In genomic region chr2:80869858-80870438, GRCh38 we compare ENCODE assay signal across 26 cellular contexts.
"Had no signal": no experiment of that assay in that cellular context is flagged by ENCODE, and none has a peak within 500 bp of the region (broad histone marks: within the 10 kb centered on the region; RNA-seq: fewer than 3 reads in every experiment).

No MANE protein-coding gene starts in this region.

- H3K9me3 ChIP-seq: adrenal gland, breast epithelium had no signal

- H3K27ac ChIP-seq: adrenal gland, breast epithelium, KMS-11, SK-N-MC, VCaP had no signal

- H3K4me3 ChIP-seq: adrenal gland, breast epithelium, SK-N-MC had no signal

- H3K27me3 ChIP-seq: adrenal gland, breast epithelium had no signal

- H3K9ac ChIP-seq: KMS-11 had no signal

- H3K4me1 Mint-ChIP-seq: activated CD4-positive, alpha-beta memory T cell treated with anti-CD3 and anti-CD28 coated beads, Interleukin-2, amount 10 ng/mL, durations not matched to agents 7 days and 5 days; activated CD4-positive, alpha-beta T cell treated with anti-CD3 and anti-CD28 coated beads, Interleukin-2, amount 10 ng/mL, durations not matched to agents 7 days and 5 days; activated naive CD4-positive, alpha-beta T cell treated with anti-CD3 and anti-CD28 coated beads, Interleukin-2, amount 10 ng/mL, durations not matched to agents 7 days and 5 days; activated naive CD8-positive, alpha-beta T cell treated with anti-CD3 and anti-CD28 coated beads for 36 hours had no signal

- H3K27me3 Mint-ChIP-seq: activated CD4-positive, alpha-beta memory T cell treated with anti-CD3 and anti-CD28 coated beads, Interleukin-2, amount 10 ng/mL, durations not matched to agents 7 days and 5 days; activated CD4-positive, alpha-beta T cell treated with anti-CD3 and anti-CD28 coated beads, Interleukin-2, amount 10 ng/mL, durations not matched to agents 7 days and 5 days; activated naive CD4-positive, alpha-beta T cell treated with anti-CD3 and anti-CD28 coated beads, Interleukin-2, amount 10 ng/mL, durations not matched to agents 7 days and 5 days; activated naive CD8-positive, alpha-beta T cell treated with anti-CD3 and anti-CD28 coated beads for 36 hours had no signal

- H3K4me1 ChIP-seq: adrenal gland, breast epithelium had no signal

- H3K36me3 ChIP-seq: adrenal gland, breast epithelium had no signal

- H3K27ac Mint-ChIP-seq: activated CD4-positive, alpha-beta memory T cell treated with anti-CD3 and anti-CD28 coated beads, Interleukin-2, amount 10 ng/mL, durations not matched to agents 7 days and 5 days; activated CD4-positive, alpha-beta T cell treated with anti-CD3 and anti-CD28 coated beads, Interleukin-2, amount 10 ng/mL, durations not matched to agents 7 days and 5 days; activated naive CD4-positive, alpha-beta T cell treated with anti-CD3 and anti-CD28 coated beads, Interleukin-2, amount 10 ng/mL, durations not matched to agents 7 days and 5 days; activated naive CD8-positive, alpha-beta T cell treated with anti-CD3 and anti-CD28 coated beads for 36 hours; activated T-cell treated with anti-CD3 and anti-CD28 coated beads, Interleukin-2, amount 50 U/mL, for 72 hours; activated T-helper 2 cell treated with anti-CD3 and anti-CD28 coated beads, Interferon-gamma antibody, Interleukin-2, Interleukin-4, amounts not matched to agents 10 μg/mL and 5 μg/mL and 100 μg/mL, durations not matched to agents 14 hours and 24 hours and 36 hours had no signal

- H3K36me3 Mint-ChIP-seq: activated naive CD4-positive, alpha-beta T cell treated with anti-CD3 and anti-CD28 coated beads, Interleukin-2, amount 10 ng/mL, durations not matched to agents 7 days and 5 days; activated naive CD8-positive, alpha-beta T cell treated with anti-CD3 and anti-CD28 coated beads for 36 hours had no signal

- DNase-seq: activated CD4-positive, alpha-beta memory T cell treated with anti-CD3 and anti-CD28 coated beads, Interleukin-2, amount 10 ng/mL, durations not matched to agents 7 days and 5 days; activated CD4-positive, alpha-beta T cell treated with anti-CD3 and anti-CD28 coated beads, Interleukin-2, amount 10 ng/mL, durations not matched to agents 7 days and 5 days; activated CD4-positive, CD25-positive, alpha-beta regulatory T cell; activated gamma-delta T cell treated with Interleukin-2 at 50 U/mL for 16 hours; activated naive CD4-positive, alpha-beta T cell treated with anti-CD3 and anti-CD28 coated beads, Interleukin-2, amount 10 ng/mL, durations not matched to agents 7 days and 5 days; activated naive CD8-positive, alpha-beta T cell treated with anti-CD3 and anti-CD28 coated beads for 36 hours; activated T-cell treated with anti-CD3 and anti-CD28 coated beads for 4 hours; activated T-cell treated with anti-CD3 and anti-CD28 coated beads, Interleukin-2, amount 50 U/mL, for 72 hours; adrenal gland; anterior cingulate cortex; caudate nucleus; MV-4-11; NCI-H1105; NCI-H1436; NCI-H1694 treated with DMSO at 0.1 percent for 48 hours; NCI-H2081; NCI-H510A treated with DMSO at 0.1 percent for 48 hours; NCI-H69; RPMI8226; T-helper 1 cell had no signal

- H3K9me3 Mint-ChIP-seq: activated CD4-positive, alpha-beta memory T cell treated with anti-CD3 and anti-CD28 coated beads, Interleukin-2, amount 10 ng/mL, durations not matched to agents 7 days and 5 days had no signal

- ATAC-seq: activated T-cell treated with anti-CD3 and anti-CD28 coated beads, Interleukin-2, amount 50 U/mL, for 72 hours; Right ventricle myocardium inferior had no signal

- H3K4me2 ChIP-seq: KMS-11 had no signal

- H3K4me3 Mint-ChIP-seq: activated CD4-positive, alpha-beta memory T cell treated with anti-CD3 and anti-CD28 coated beads, Interleukin-2, amount 10 ng/mL, durations not matched to agents 7 days and 5 days; activated CD4-positive, alpha-beta T cell treated with anti-CD3 and anti-CD28 coated beads, Interleukin-2, amount 10 ng/mL, durations not matched to agents 7 days and 5 days; activated naive CD4-positive, alpha-beta T cell treated with anti-CD3 and anti-CD28 coated beads, Interleukin-2, amount 10 ng/mL, durations not matched to agents 7 days and 5 days; activated naive CD8-positive, alpha-beta T cell treated with anti-CD3 and anti-CD28 coated beads for 36 hours; activated T-cell treated with anti-CD3 and anti-CD28 coated beads, Interleukin-2, amount 50 U/mL, for 72 hours had no signal
